In the genomic region with DNA sequence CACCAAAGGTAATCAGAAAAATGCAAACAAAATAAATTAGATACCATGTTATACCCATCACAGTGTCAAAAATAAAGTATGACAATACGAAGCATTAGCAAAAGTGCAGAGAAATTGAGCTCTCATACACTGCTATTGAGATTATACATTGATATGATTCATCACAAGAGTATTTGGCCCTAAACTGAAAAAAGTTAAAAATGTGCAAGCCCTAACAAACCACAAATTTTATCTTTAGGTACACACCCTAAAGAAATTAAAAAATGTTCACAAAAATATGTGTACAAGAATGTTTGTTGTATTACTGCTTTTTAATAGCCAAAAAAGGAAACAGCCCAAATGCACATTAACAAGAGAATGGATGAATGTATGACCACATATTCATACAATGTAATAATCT, we compare ENCODE assay signal across 24 cellular contexts.
"Had no signal": no experiment of that assay in that cellular context is flagged by ENCODE, and none has a peak within 500 bp of the region (broad histone marks: within the 10 kb centered on the region; RNA-seq: fewer than 3 reads in every experiment).

No MANE protein-coding gene starts in this region.

- H3K4me3 ChIP-seq: K562, Peyer's patch had no signal

- H3K27me3 Mint-ChIP-seq: IgD-negative memory B cell had no signal

- H3K4me1 Mint-ChIP-seq: IgD-negative memory B cell, T-cell had no signal

- H3K9me3 ChIP-seq: Peyer's patch, SK-N-SH had no signal

- H3K36me3 Mint-ChIP-seq: T-cell had no signal

- H3K4me3 Mint-ChIP-seq: IgD-negative memory B cell, T-cell had no signal

- H3K4me1 ChIP-seq: Peyer's patch had no signal

- H3K36me3 ChIP-seq: Peyer's patch had no signal

- FAIRE-seq: HTR-8/SVneo, K562 had no signal

- H3K27ac ChIP-seq: KMS-11, Peyer's patch had no signal

- DNase-seq: Kasumi-1, MM.1S, NCI-H1092 treated with DMSO at 0.1 percent for 48 hours, NCI-H1436, NCI-H187, NCI-H2029, NCI-H2081 treated with DMSO at 0.1 percent for 48 hours, NCI-H2171, NCI-H226, NCI-H446, NCI-H510A, NCI-H524 treated with DMSO at 0.1 percent for 48 hours, NCI-H69, NCI-H774, PC-3, Peyer's patch, SHP77, SK-N-SH, SW 1271, T-cell had no signal

- ATAC-seq: K562, PC-3, T-cell had no signal

- H3K27me3 ChIP-seq: Peyer's patch had no signal
